ENCODE assay signal across 21 cellular contexts in the genomic region with DNA sequence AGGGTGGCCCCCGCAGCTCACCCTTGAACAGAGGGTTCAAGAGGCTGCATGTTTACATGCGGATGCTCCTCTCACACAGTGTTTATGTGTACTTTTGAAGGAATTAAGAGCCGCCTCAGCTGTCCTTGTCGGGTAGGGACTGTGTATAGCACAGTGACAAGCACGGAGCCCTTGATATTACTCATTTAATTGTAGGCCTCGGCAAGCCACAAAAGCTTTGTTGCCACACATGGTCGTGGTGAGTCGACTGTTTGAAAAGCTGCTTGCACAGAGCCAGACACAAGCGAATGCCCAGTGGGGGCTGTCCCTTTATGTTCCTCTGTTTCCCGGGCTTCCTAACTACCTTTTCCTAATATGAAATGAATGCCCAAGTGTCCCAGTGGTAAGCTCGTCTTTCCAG. TPM values are rescaled to one million over a fixed set of nuclear protein-coding genes. Genes with fewer than 3 reads are reported as not detected.
DNase-seq lines count a peak whose midpoint lies in the region; ATAC-seq and TF ChIP-seq lines count a peak whose summit lies in the region.
"Had no signal": no experiment of that assay in that cellular context is flagged by ENCODE, and none has a peak within 500 bp of the region (broad histone marks: within the 10 kb centered on the region; RNA-seq: fewer than 3 reads in every experiment).

No MANE protein-coding gene starts in this region.

- no peaks in the 10 kb centered on the region for H3K9me3 ChIP-seq in right cardiac atrium (ENCODE audit: control insufficient read depth, low read length)
- H3K9me3 ChIP-seq: pancreas, right atrium auricular region, testis had no signal

- TF ChIP-seq CTCF in AG10803 (conservative IDR thresholded peaks at IDR 0.05; ENCODE audit: low read length), result no peak

- H3K4me1 ChIP-seq in right cardiac atrium (ENCODE audit: control insufficient read depth, insufficient read depth, low read length), result peaks cover 4% of the 10 kb centered on the region
- H3K4me1 ChIP-seq: pancreas had no signal

- 83% methylated on average over 11 of the region's 11 CpGs for WGBS in right cardiac atrium

- DNase-seq in AG10803 (ENCODE audit: low read depth) (peak; percentile 60), H7 (peak; percentile 20), NCI-H774 (lab: John Stamatoyannopoulos, UW) (peak; percentile 11), mesenteric fat pad (ENCODE audit: low spot score) (peak; percentile 73), HEK293T (ENCODE audit: extremely low spot score) (no peak), right cardiac atrium (no peak)
- DNase-seq: activated CD4-positive, alpha-beta T cell treated with anti-CD3 and anti-CD28 coated beads for 48 hours; DMS153; hypothalamus; NCI-H1436; NCI-H748 treated with DMSO at 0.1 percent for 48 hours; pancreas; RPMI8226; stimulated activated CD8-positive, alpha-beta memory T cell treated with anti-CD3 and anti-CD28 coated beads, Interleukin-4, amount 100 ng/mL, for 48 hours; T1000; testis had no signal

- POLR2A ChIA-PET in HEK293T (lab: Yijun Ruan, JAX), result no interaction called here

- H3K4me3 ChIP-seq in AG10803 (ENCODE audit: low read length), result no peak overlapping the region
- H3K4me3 ChIP-seq in H7 (ENCODE audit: insufficient read depth, low read depth, low read length), result no peak overlapping the region
- H3K4me3 ChIP-seq in right cardiac atrium (ENCODE audit: low read length), result no peak overlapping the region
- H3K4me3 ChIP-seq: K562, pancreas, right atrium auricular region, testis had no signal

- H3K27ac ChIP-seq in right cardiac atrium (ENCODE audit: low read length), result no peak overlapping the region
- H3K27ac ChIP-seq: pancreas, right atrium auricular region, testis had no signal

- intact Hi-C loops in right cardiac atrium (cut with DNase I), result loop anchor here in 1 of 4 donors (10.0 kb wide), 1 partner anchor 104 kb away; no protein-coding TSS in a partner anchor

- H3K27me3 ChIP-seq in H7 (ENCODE audit: control insufficient read depth, insufficient read depth, low read length), result peaks cover 30% of the 10 kb centered on the region
- no peaks in the 10 kb centered on the region for H3K27me3 ChIP-seq in right cardiac atrium (ENCODE audit: control insufficient read depth, insufficient read depth)
- H3K27me3 ChIP-seq: pancreas, right atrium auricular region, testis had no signal

- H3K36me3 ChIP-seq in H7 (replicated peaks; ENCODE audit: control insufficient read depth, insufficient read depth, low read length), result no peaks in the 10 kb centered on the region
- H3K36me3 ChIP-seq: pancreas, right atrium auricular region had no signal

- CTCF ChIA-PET in HEK293T (lab: Yijun Ruan, JAX), result no interaction called here

- ATAC-seq in GM19328 (IDR thresholded peaks at IDR 0.05; ENCODE audit: unreplicated experiment), result no peak
- no peak for ATAC-seq in right cardiac atrium
- ATAC-seq: activated naive CD4-positive, alpha-beta T cell treated with anti-CD3 and anti-CD28 coated beads, Interleukin-2, amount 50 U/mL, for 72 hours; K562; pancreas had no signal

TF ChIP-seq in HEK293T, 16 proteins besides CTCF, POLR2A, EP300 and RAD21:
- TF ChIP-seq ARNT (IDR thresholded peaks at IDR 0.05), result no peak
- no peak for TF ChIP-seq SUZ12 (IDR thresholded peaks at IDR 0.05)
- no peak for TF ChIP-seq LEF1 (IDR thresholded peaks at IDR 0.05; ENCODE audit: borderline replicate concordance)
- TF ChIP-seq HDGF (IDR thresholded peaks at IDR 0.05; ENCODE audit: borderline replicate concordance), result no peak
- TF ChIP-seq SP1 (IDR thresholded peaks at IDR 0.05), result no peak
- TF ChIP-seq CTBP1 (IDR thresholded peaks at IDR 0.05; ENCODE audit: borderline replicate concordance), result no peak
- no peak for TF ChIP-seq BHLHE40 (IDR thresholded peaks at IDR 0.05; ENCODE audit: borderline replicate concordance)
- TF ChIP-seq, protein P1, sequence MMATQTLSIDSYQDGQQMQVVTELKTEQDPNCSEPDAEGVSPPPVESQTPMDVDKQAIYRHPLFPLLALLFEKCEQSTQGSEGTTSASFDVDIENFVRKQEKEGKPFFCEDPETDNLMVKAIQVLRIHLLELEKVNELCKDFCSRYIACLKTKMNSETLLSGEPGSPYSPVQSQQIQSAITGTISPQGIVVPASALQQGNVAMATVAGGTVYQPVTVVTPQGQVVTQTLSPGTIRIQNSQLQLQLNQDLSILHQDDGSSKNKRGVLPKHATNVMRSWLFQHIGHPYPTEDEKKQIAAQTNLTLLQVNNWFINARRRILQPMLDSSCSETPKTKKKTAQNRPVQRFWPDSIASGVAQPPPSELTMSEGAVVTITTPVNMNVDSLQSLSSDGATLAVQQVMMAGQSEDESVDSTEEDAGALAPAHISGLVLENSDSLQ (IDR thresholded peaks at IDR 0.05), result no peak
- TF ChIP-seq FOXK2 (IDR thresholded peaks at IDR 0.05), result no peak
- no peak for TF ChIP-seq FOXM1 (IDR thresholded peaks at IDR 0.05; ENCODE audit: borderline replicate concordance)
- no peak for TF ChIP-seq ELF4 (IDR thresholded peaks at IDR 0.05)
- no peak for TF ChIP-seq TARDBP (IDR thresholded peaks at IDR 0.05)
- no peak for TF ChIP-seq ZNF384 (IDR thresholded peaks at IDR 0.05)
- no peak for TF ChIP-seq FOXA1 (IDR thresholded peaks at IDR 0.05)
- TF ChIP-seq L3MBTL2 (conservative IDR thresholded peaks at IDR 0.05), result no peak
- no peak for TF ChIP-seq NFRKB (IDR thresholded peaks at IDR 0.05)

RNA-seq across cellular contexts. Expression of a gene that starts 4.5 kb away (rescaled TPM):
- total RNA-seq in H7 (2014; rRNA removed; shearing (Covaris generic)), result 5.6 and 10.9 TPM in 2 replicates
- total RNA-seq in mesenteric fat pad (0.19 TPM), right cardiac atrium (1 to 10 TPM; 1.2 to 2.4 (median 1.6) TPM)
- polyA plus RNA-seq in right cardiac atrium, result 0.66 TPM
- total RNA-seq: G401, K562 had no signal
- polyA plus RNA-seq: K562 had no signal

Comparison
In these comparisons a context has a peak if more than half of its experiments do, and no peak if none do; other contexts are left out.
1. DNase-seq: peak in AG10803 (single experiment), H7 (single experiment), NCI-H774 (single experiment) and mesenteric fat pad (single experiment); none in HEK293T (single experiment) and right cardiac atrium (0 of 3).